Comparison of ENCODE assay signal across 9 cellular contexts in the genomic region with DNA sequence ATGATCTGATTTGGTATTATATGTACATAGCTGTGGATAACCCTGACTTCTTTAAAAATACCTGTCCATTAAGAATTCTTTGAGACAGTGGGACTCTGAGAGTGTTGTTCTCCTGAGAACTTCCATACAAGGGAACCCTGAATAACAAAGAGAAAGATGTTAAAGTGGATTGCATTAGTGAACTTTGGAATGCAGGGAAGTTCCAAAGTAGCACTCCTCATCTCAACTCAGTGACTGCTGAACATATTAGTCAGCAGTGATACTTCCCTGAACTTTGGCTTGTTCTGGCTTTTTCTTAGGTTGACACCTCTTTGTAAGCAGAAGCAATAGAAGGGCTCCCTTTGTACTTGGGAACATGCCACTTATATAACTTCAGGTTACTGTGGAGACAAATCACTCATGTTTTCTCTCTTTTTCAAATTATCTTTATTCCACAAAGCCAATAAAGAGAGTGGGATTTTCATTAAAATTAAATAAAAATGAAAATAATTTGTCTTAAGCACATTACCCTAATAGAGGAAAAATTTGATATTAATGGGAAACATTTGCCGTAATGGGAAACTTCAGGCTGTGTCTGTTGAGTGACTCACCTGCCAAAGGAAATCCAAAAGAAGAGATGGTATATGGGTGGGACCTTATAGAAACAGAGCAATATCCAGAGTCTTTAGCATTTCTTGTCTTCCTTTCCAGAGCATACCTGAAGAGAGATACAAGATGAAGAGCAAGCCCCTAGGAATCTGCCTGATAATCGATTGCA. TPM values are rescaled to one million over a fixed set of nuclear protein-coding genes. Genes with fewer than 3 reads are reported as not detected.
A peak's percentile ranks its signal among the peaks of the same experiment; 100 is the strongest.
DNase-seq lines count a peak whose midpoint lies in the region; ATAC-seq, FAIRE-seq and TF ChIP-seq lines count a peak whose summit lies in the region.
"Had no signal": no experiment of that assay in that cellular context is flagged by ENCODE, and none has a peak within 500 bp of the region (broad histone marks: within the 10 kb centered on the region; RNA-seq: fewer than 3 reads in every experiment).

No MANE protein-coding gene starts in this region.

- no peaks in the 10 kb centered on the region for H3K9me3 ChIP-seq in ovary

- H3K27ac ChIP-seq in ovary, result no peak overlapping the region
- H3K27ac ChIP-seq: parathyroid adenoma had no signal

- in situ Hi-C loops in astrocyte of the spinal cord (cut with HindIII; ENCODE audit: low sequenced_read_pairs), result no loop called here

- H3K27me3 ChIP-seq in kidney epithelial cell (ENCODE audit: control insufficient read depth, insufficient read depth, low read length) (no peaks in the 10 kb centered on the region), ovary (no peaks in the 10 kb centered on the region)

- H3K4me3 ChIP-seq in astrocyte of the spinal cord (ENCODE audit: low read depth, low read length), result no peak overlapping the region
- no peak overlapping the region for H3K4me3 ChIP-seq in kidney epithelial cell (ENCODE audit: low read depth, low read length)
- no peak overlapping the region for H3K4me3 ChIP-seq in ovary

- DNase-seq in astrocyte of the spinal cord (ENCODE audit: low read depth, low spot score), result peak; percentile 91
- DNase-seq in kidney epithelial cell (ENCODE audit: low read depth), result peak; percentile 97
- no peak for DNase-seq in stimulated activated naive B cell treated with anti-CD40 and anti-IgM and Interleukin-4, amounts not matched to agents 10 μg/mL and 1 μg/mL and 100 μg/mL, for 72 hours
- no peak for DNase-seq in frontal cortex (ENCODE audit: low spot score in 2 of 2)
- DNase-seq in ovary, result no peak
- DNase-seq in NCI-H345 treated with DMSO at 0.1 percent for 48 hours (lab: John Stamatoyannopoulos, UW; ENCODE audit: unreplicated experiment), result no peak
- DNase-seq: activated CD4-positive, CD25-positive, alpha-beta regulatory T cell had no signal

- H3K27ac Mint-ChIP-seq in IgD-negative memory B cell, result peak overlapping the region; percentile 11 to 53 (median 35)
- peak overlapping the region; percentile 81 for H3K27ac Mint-ChIP-seq in stimulated activated naive B cell treated with anti-CD40 and anti-IgM and Interleukin-4, amounts not matched to agents 10 μg/mL and 1 μg/mL and 100 μg/mL, for 72 hours

- intact Hi-C loops in ovary (cut with DNase I), result no loop called here

- peaks cover 11% of the 10 kb centered on the region for H3K36me3 Mint-ChIP-seq in IgD-negative memory B cell
- H3K36me3 Mint-ChIP-seq in stimulated activated naive B cell treated with anti-CD40 and anti-IgM and Interleukin-4, amounts not matched to agents 10 μg/mL and 1 μg/mL and 100 μg/mL, for 72 hours, result peaks cover 62 to 63% of the 10 kb centered on the region in 2 donors

- H3K4me3 Mint-ChIP-seq in IgD-negative memory B cell, result no peak overlapping the region
- no peak overlapping the region for H3K4me3 Mint-ChIP-seq in stimulated activated naive B cell treated with anti-CD40 and anti-IgM and Interleukin-4, amounts not matched to agents 10 μg/mL and 1 μg/mL and 100 μg/mL, for 72 hours

- TF ChIP-seq CTCF in astrocyte of the spinal cord (IDR thresholded peaks at IDR 0.05; ENCODE audit: low read depth, low read length) (no peak), kidney epithelial cell (IDR thresholded peaks at IDR 0.05; ENCODE audit: insufficient read depth, low read length, poor library complexity, severe bottlenecking) (no peak), ovary (IDR thresholded peaks at IDR 0.05) (no peak)

- ATAC-seq in stimulated activated naive B cell treated with anti-CD40 and anti-IgM and Interleukin-4, amounts not matched to agents 10 μg/mL and 1 μg/mL and 100 μg/mL, for 72 hours (replicated peaks), result no peak

- no peaks in the 10 kb centered on the region for H3K9me3 Mint-ChIP-seq in IgD-negative memory B cell
- no peaks in the 10 kb centered on the region for H3K9me3 Mint-ChIP-seq in stimulated activated naive B cell treated with anti-CD40 and anti-IgM and Interleukin-4, amounts not matched to agents 10 μg/mL and 1 μg/mL and 100 μg/mL, for 72 hours

- WGBS in ovary, 3 donors, result 94 to 98% (median 97%) methylated on average over 2 of the region's 2 CpGs

- peaks cover 14 to 26% (median 24%) of the 10 kb centered on the region in 3 donors for H3K4me1 Mint-ChIP-seq in IgD-negative memory B cell
- H3K4me1 Mint-ChIP-seq in stimulated activated naive B cell treated with anti-CD40 and anti-IgM and Interleukin-4, amounts not matched to agents 10 μg/mL and 1 μg/mL and 100 μg/mL, for 72 hours, result peaks cover 39 to 51% of the 10 kb centered on the region in 2 donors

- no peak for TF ChIP-seq EP300 in ovary (IDR thresholded peaks at IDR 0.05)

- no peak for FAIRE-seq in frontal cortex (lab: Jason Lieb, UNC)

- H3K27me3 Mint-ChIP-seq in IgD-negative memory B cell, result no peaks in the 10 kb centered on the region
- H3K27me3 Mint-ChIP-seq in stimulated activated naive B cell treated with anti-CD40 and anti-IgM and Interleukin-4, amounts not matched to agents 10 μg/mL and 1 μg/mL and 100 μg/mL, for 72 hours, result no peaks in the 10 kb centered on the region

- H3K36me3 ChIP-seq in kidney epithelial cell (ENCODE audit: control insufficient read depth, insufficient read depth, low read length) (peaks cover 1% of the 10 kb centered on the region), ovary (no peaks in the 10 kb centered on the region)

- H3K4me1 ChIP-seq in ovary (ENCODE audit: insufficient read depth), result peaks cover 2% of the 10 kb centered on the region
- H3K4me1 ChIP-seq: parathyroid adenoma had no signal

- no peak for TF ChIP-seq POLR2A in ovary (IDR thresholded peaks at IDR 0.05)

RNA-seq across cellular contexts. Expression of a gene that starts 33.3 kb away (rescaled TPM):
- polyA plus RNA-seq in IgD-negative memory B cell, result 104 TPM
- total RNA-seq in kidney epithelial cell, result 98.4 and 99.7 TPM in 2 replicates
- 26.1 TPM for total RNA-seq in frontal cortex
- 100 to 1,000 TPM in 1 of 7 donors, 10 to 100 TPM in 6; 50.0 to 111 (median 67.9) TPM for total RNA-seq in ovary
- polyA plus RNA-seq in ovary, result 10 to 100 TPM; 26.7 to 88.7 TPM

RNA-seq across cellular contexts. Expression of a gene that starts 33.7 kb away (rescaled TPM):
- 14.9 TPM for polyA plus RNA-seq in IgD-negative memory B cell
- 1.5 and 2.5 TPM in 2 replicates for total RNA-seq in kidney epithelial cell
- total RNA-seq in frontal cortex, result 2.4 TPM
- total RNA-seq in ovary, result 10 to 100 TPM in 1 of 7 donors, 1 to 10 TPM in 6; 2.1 to 19.0 (median 3.8) TPM
- 1 to 10 TPM; 2.4 to 7.8 TPM for polyA plus RNA-seq in ovary

Comparison
In these comparisons a context has a peak if more than half of its experiments do, and no peak if none do; other contexts are left out.
1. DNase-seq: peak in astrocyte of the spinal cord (single experiment) and kidney epithelial cell (single experiment); none in stimulated activated naive B cell treated with anti-CD40 and anti-IgM and Interleukin-4, amounts not matched to agents 10 μg/mL and 1 μg/mL and 100 μg/mL, for 72 hours (single experiment), frontal cortex (0 of 2), ovary (0 of 5) and NCI-H345 treated with DMSO at 0.1 percent for 48 hours (single experiment).